23 cellular contexts compared by ENCODE assay signal in genomic region chr13:105921711-105922110, GRCh38.
DNase-seq lines count a peak whose midpoint lies in the region; ATAC-seq, FAIRE-seq and TF ChIP-seq lines count a peak whose summit lies in the region.
"Had no signal": no experiment of that assay in that cellular context is flagged by ENCODE, and none has a peak within 500 bp of the region (broad histone marks: within the 10 kb centered on the region; RNA-seq: fewer than 3 reads in every experiment).

No MANE protein-coding gene starts in this region.

- H3K27me3 ChIP-seq in IMR-90 (ENCODE audit: control insufficient read depth, insufficient read depth, low read length), result no peaks in the 10 kb centered on the region
- H3K27me3 ChIP-seq in Peyer's patch, result no peaks in the 10 kb centered on the region
- no peaks in the 10 kb centered on the region for H3K27me3 ChIP-seq in small intestine (ENCODE audit: control insufficient read depth in 2 of 2, insufficient read depth in 2 of 2, low read length in 2 of 2)
- H3K27me3 ChIP-seq: BLaER1 had no signal

- no peak overlapping the region for H3K56ac ChIP-seq in IMR-90 (ENCODE audit: extremely low read depth, insufficient read depth, low read length)

- no peak for FAIRE-seq in small intestine (lab: Jason Lieb, UNC)
- FAIRE-seq: A204.1, G401.6, GM12892, H54 had no signal

- no peak for ATAC-seq in IMR-90 (ENCODE audit: low read depth)
- peak; percentile 71 for ATAC-seq in left colon
- ATAC-seq: CD8-positive, alpha-beta T cell had no signal

- H3K4me1 ChIP-seq in IMR-90 (ENCODE audit: control insufficient read depth, insufficient read depth, low read length) (peaks cover 3% of the 10 kb centered on the region; the same call in 1 of the 2 replicates), Peyer's patch (peaks cover 0 to 4% (median 0%) of the 10 kb centered on the region in 4 donors), small intestine (ENCODE audit: control insufficient read depth in 2 of 2, insufficient read depth in 1 of 2, low read depth in 1 of 2, low read length in 1 of 2) (peaks cover 7 to 10% of the 10 kb centered on the region in 2 donors)
- H3K4me1 ChIP-seq: BLaER1 had no signal

- no peak overlapping the region for H3K14ac ChIP-seq in IMR-90 (replicated peaks; ENCODE audit: low read depth, low read length)

- no peak overlapping the region for H2AFZ ChIP-seq in IMR-90 (replicated peaks; ENCODE audit: low read length, poor library complexity)

- intact Hi-C loops in IMR-90 (cut with micrococcal nuclease), result no loop called here
- intact Hi-C loops in left colon (cut with DNase I, micrococcal nuclease), result no loop called here

- no peak overlapping the region for H4K5ac ChIP-seq in IMR-90 (ENCODE audit: low read depth, low read length)

- no peak overlapping the region for H2AK9ac ChIP-seq in IMR-90 (replicated peaks; ENCODE audit: low read depth, low read length, poor library complexity)

- no TSS peak for BruUV-seq in IMR-90 (replicated peaks; lab: Mats Ljungman, UMichigan)

- H3K79me1 ChIP-seq in IMR-90 (ENCODE audit: low read depth in 1 of 2, low read length in 2 of 2), result no peaks in the 10 kb centered on the region

- H3K4ac ChIP-seq in IMR-90 (ENCODE audit: low read depth, low read length), result no peak overlapping the region

- CTCF ChIA-PET in IMR-90 (lab: Yijun Ruan, JAX), result no interaction called here

- no peak overlapping the region for H4K8ac ChIP-seq in IMR-90 (ENCODE audit: low read depth in 2 of 2, low read length in 2 of 2)

- POLR2A ChIA-PET in IMR-90 (lab: Charles Lee; ENCODE audit: unreplicated experiment), result no interaction called here

- dilution Hi-C loops in IMR-90 (cut with HindIII; ENCODE audit: low sequenced_read_pairs, unreplicated experiment), result no loop called here

- H3K9me1 ChIP-seq in IMR-90 (ENCODE audit: insufficient read depth, low read length), result peaks cover 5% of the 10 kb centered on the region; the same call in 1 of the 2 replicates

- H2AK5ac ChIP-seq in IMR-90 (ENCODE audit: low read depth, low read length), result 0 out of 2 replicates have a peak overlapping the region, but pooled peaks have one; percentile 27

- no peak for DNase-seq in IMR-90
- peak in 1 of 3 donors; percentile 50 for DNase-seq in Peyer's patch
- peak; percentile 37 to 38 for DNase-seq in left colon
- DNase-seq in small intestine, result peak; percentile 79
- no peak for DNase-seq in KBM-7
- no peak for DNase-seq in activated effector memory CD4-positive, alpha-beta T cell treated with Interleukin-2 at 50 U/mL for 16 hours
- DNase-seq in activated naive CD4-positive, alpha-beta T cell treated with Interleukin-2 at 50 U/mL for 16 hours, result no peak
- no peak for DNase-seq in NCI-H2171 treated with DMSO at 0.1 percent for 48 hours (lab: John Stamatoyannopoulos, UW)
- DNase-seq: Caco-2; CD4-positive, CD25-positive, alpha-beta regulatory T cell; CD8-positive, alpha-beta T cell; DMS153; DND-41; GOT3; HFFc6 had no signal

- no peaks in the 10 kb centered on the region for H3K9me3 ChIP-seq in IMR-90 (ENCODE audit: control insufficient read depth, insufficient read depth, low read length)
- no peaks in the 10 kb centered on the region for H3K9me3 ChIP-seq in Peyer's patch
- no peaks in the 10 kb centered on the region for H3K9me3 ChIP-seq in small intestine (ENCODE audit: control insufficient read depth, low read depth)
- H3K9me3 ChIP-seq: BLaER1, Caco-2, HAP-1 had no signal

- H4K91ac ChIP-seq in IMR-90 (ENCODE audit: insufficient read depth, low read depth, low read length), result no peak overlapping the region

- H3K4me2 ChIP-seq in IMR-90 (ENCODE audit: low read depth, low read length), result no peak overlapping the region
- H3K4me2 ChIP-seq: BLaER1 had no signal

- no peak overlapping the region for H2BK5ac ChIP-seq in IMR-90 (ENCODE audit: low read depth, low read length, poor library complexity, severe bottlenecking)

- TF ChIP-seq CTCF in IMR-90 (conservative IDR thresholded peaks at IDR 0.05; ENCODE audit: low read depth, low read length) (no peak), Peyer's patch (IDR thresholded peaks at IDR 0.05) (no peak)

- TF ChIP-seq POLR2A in IMR-90 (IDR thresholded peaks at IDR 0.05; ENCODE audit: low read depth, low read length), result no peak
- no peak for TF ChIP-seq POLR2A in Peyer's patch (IDR thresholded peaks at IDR 0.05)

- H3K27ac ChIP-seq in IMR-90 (ENCODE audit: insufficient read depth, low read length) (no peak overlapping the region), Peyer's patch (peak overlapping the region in 3 of 4 donors; percentile 34 to 84 (median 81)), small intestine (ENCODE audit: low read depth in 1 of 2, low read length in 1 of 2) (peak overlapping the region in 1 of 2 donors; percentile 63)
- H3K27ac ChIP-seq: 22Rv1, BLaER1, C4-2B had no signal

- WGBS in IMR-90 (ENCODE audit: extremely low coverage in 2 of 2, insufficient read length in 1 of 2), 2 experiments, result no CpG with 5 or more reads among the region's 3 CpGs
- WGBS in small intestine, 3 donors, result 17 to 50% (median 27%) methylated on average over 3 of the region's 3 CpGs

- H2BK20ac ChIP-seq in IMR-90 (ENCODE audit: low read depth, low read length), result no peak overlapping the region

- no peak overlapping the region; the same call in 2 of the 3 replicates for H2BK15ac ChIP-seq in IMR-90 (ENCODE audit: low read depth, low read length)

- no peak overlapping the region; the same call in 1 of the 2 replicates for H2BK120ac ChIP-seq in IMR-90 (ENCODE audit: low read depth, low read length)

- no peak overlapping the region for H3K18ac ChIP-seq in IMR-90 (ENCODE audit: low read depth, low read length)

- no peaks in the 10 kb centered on the region for H4K20me1 ChIP-seq in IMR-90 (ENCODE audit: insufficient read depth, low read length)
- H4K20me1 ChIP-seq: BLaER1 had no signal

- no peak overlapping the region for H3K4me3 ChIP-seq in IMR-90 (ENCODE audit: insufficient read depth, low read depth, low read length)
- no peak overlapping the region for H3K4me3 ChIP-seq in Peyer's patch
- H3K4me3 ChIP-seq in small intestine (ENCODE audit: low read depth in 1 of 2, low read length in 2 of 2), result no peak overlapping the region
- H3K4me3 ChIP-seq: BLaER1, HAP-1 had no signal

- no peaks in the 10 kb centered on the region for H3K36me3 ChIP-seq in IMR-90 (ENCODE audit: control insufficient read depth, insufficient read depth, low read length)
- H3K36me3 ChIP-seq in Peyer's patch, result no peaks in the 10 kb centered on the region
- no peaks in the 10 kb centered on the region for H3K36me3 ChIP-seq in small intestine (ENCODE audit: control insufficient read depth in 2 of 2, insufficient read depth in 2 of 2, low read length in 2 of 2)
- H3K36me3 ChIP-seq: BLaER1, HAP-1 had no signal

- in situ Hi-C loops in IMR-90 (cut with MboI; ENCODE audit: low sequenced_read_pairs) (no loop called here), KBM-7 (cut with MboI; ENCODE audit: low pct_unique_long_range_greater_than_20kb, low sequenced_read_pairs) (no loop called here)

- no peak for TF ChIP-seq RAD21 in IMR-90 (IDR thresholded peaks at IDR 0.05; ENCODE audit: low read length)

- H3K23ac ChIP-seq in IMR-90 (ENCODE audit: low read depth, low read length), result no peak overlapping the region

- H3K9ac ChIP-seq in IMR-90 (ENCODE audit: low read depth, low read length), result no peak overlapping the region
- H3K9ac ChIP-seq: BLaER1 had no signal

TF ChIP-seq in IMR-90, 13 proteins besides CTCF, POLR2A, EP300 and RAD21:
- TF ChIP-seq MAZ (IDR thresholded peaks at IDR 0.05; ENCODE audit: borderline replicate concordance, low read depth, low read length) (no peak), MAFK (IDR thresholded peaks at IDR 0.05; ENCODE audit: low read depth, low read length) (no peak), USF2 (IDR thresholded peaks at IDR 0.05; ENCODE audit: low read depth, low read length) (no peak), FOS (IDR thresholded peaks at IDR 0.05; ENCODE audit: low read depth, low read length) (no peak), CHD1 (IDR thresholded peaks at IDR 0.05; ENCODE audit: low read depth, low read length) (no peak), NFE2L2 (IDR thresholded peaks at IDR 0.05; ENCODE audit: low read depth, low read length) (no peak), SMC3 (IDR thresholded peaks at IDR 0.05; ENCODE audit: low read depth, low read length) (no peak), RFX5 (IDR thresholded peaks at IDR 0.05; ENCODE audit: low read depth, low read length) (no peak), BHLHE40 (IDR thresholded peaks at IDR 0.05; ENCODE audit: low read depth, low read length) (no peak), ELK1 (IDR thresholded peaks at IDR 0.05; ENCODE audit: borderline replicate concordance, low read depth, low read length) (no peak), CEBPB (IDR thresholded peaks at IDR 0.05; ENCODE audit: low read depth, low read length) (no peak), RCOR1 (IDR thresholded peaks at IDR 0.05; ENCODE audit: insufficient replicate concordance, low read length) (no peak), MXI1 (IDR thresholded peaks at IDR 0.05; ENCODE audit: borderline replicate concordance, low read depth, low read length) (no peak)

Comparison
In these comparisons a context has a peak if more than half of its experiments do, and no peak if none do; other contexts are left out.
1. DNase-seq: peak in left colon (2 of 2) and small intestine (single experiment); none in IMR-90 (single experiment), KBM-7 (single experiment), activated effector memory CD4-positive, alpha-beta T cell treated with Interleukin-2 at 50 U/mL for 16 hours (single experiment), activated naive CD4-positive, alpha-beta T cell treated with Interleukin-2 at 50 U/mL for 16 hours (single experiment) and NCI-H2171 treated with DMSO at 0.1 percent for 48 hours (single experiment).